Comparison of ENCODE assay signal across 1 cellular context in genomic region chr1:184805667-184806295, GRCh38.
TF ChIP-seq lines count a peak whose summit lies in the region.

No MANE protein-coding gene starts in this region.

TF ChIP-seq in GM23338, 12 proteins besides CTCF, POLR2A, EP300 and RAD21:
- no peak for TF ChIP-seq ZNF462 (CRISPR knock-in tag; IDR thresholded peaks at IDR 0.05)
- no peak for TF ChIP-seq POLR2AphosphoS5 (IDR thresholded peaks at IDR 0.05; ENCODE audit: low read depth)
- TF ChIP-seq NANOG (IDR thresholded peaks at IDR 0.05; ENCODE audit: borderline replicate concordance): no peak
- TF ChIP-seq CREB1 (CRISPR knock-in tag; IDR thresholded peaks at IDR 0.05; ENCODE audit: low read depth): no peak
- TF ChIP-seq ZNF331 (CRISPR knock-in tag; IDR thresholded peaks at IDR 0.05; ENCODE audit: low read depth): no peak
- no peak for TF ChIP-seq ETS1 (IDR thresholded peaks at IDR 0.05)
- TF ChIP-seq ZNF114 (CRISPR knock-in tag; IDR thresholded peaks at IDR 0.05): no peak
- TF ChIP-seq EZH2phosphoT487 (IDR thresholded peaks at IDR 0.05; ENCODE audit: unreplicated experiment): no peak
- TF ChIP-seq JUNB (IDR thresholded peaks at IDR 0.05; ENCODE audit: unreplicated experiment): no peak
- no peak for TF ChIP-seq REST (IDR thresholded peaks at IDR 0.05; ENCODE audit: unreplicated experiment)
- no peak for TF ChIP-seq EZH2 (IDR thresholded peaks at IDR 0.05; ENCODE audit: low read depth, unreplicated experiment)
- TF ChIP-seq STAT1 (IDR thresholded peaks at IDR 0.05; ENCODE audit: unreplicated experiment): no peak
TF ChIP-seq in GM23338: peak in this region for 0.
